In genomic region chr14:89688520-89688919, GRCh38 we compare ENCODE assay signal across 8 cellular contexts.
"Had no signal": no experiment of that assay in that cellular context is flagged by ENCODE, and none has a peak within 500 bp of the region (broad histone marks: within the 10 kb centered on the region; RNA-seq: fewer than 3 reads in every experiment).

No MANE protein-coding gene starts in this region.

- ATAC-seq: HCT116, HepG2, K562 had no signal

- H3K4me1 ChIP-seq: HAP-1 had no signal

- H3K36me3 ChIP-seq: HAP-1 had no signal

- H3K4me3 ChIP-seq: HAP-1, K562 had no signal

- H3K27ac Mint-ChIP-seq: HFFc6 had no signal

- H3K27ac ChIP-seq: HL-60 had no signal

- DNase-seq: GOT3, H7, HFFc6 had no signal

- H3K4me3 Mint-ChIP-seq: HFFc6 had no signal
